1 cellular context compared by ENCODE assay signal in genomic region chr13:27001705-27002104, GRCh38.
TF ChIP-seq lines count a peak whose summit lies in the region.

No MANE protein-coding gene starts in this region.

TF ChIP-seq in GM23338, 12 proteins besides CTCF, POLR2A, EP300 and RAD21 (continued from another document):
- TF ChIP-seq ZNF462 (CRISPR knock-in tag; IDR thresholded peaks at IDR 0.05), result no peak
- no peak for TF ChIP-seq ETS1 (IDR thresholded peaks at IDR 0.05)
- no peak for TF ChIP-seq EZH2phosphoT487 (IDR thresholded peaks at IDR 0.05; ENCODE audit: unreplicated experiment)
- TF ChIP-seq CREB1 (CRISPR knock-in tag; IDR thresholded peaks at IDR 0.05; ENCODE audit: low read depth), result no peak
